Comparison of ENCODE assay signal across 7 cellular contexts in genomic region chr13:30696278-30697176, GRCh38. TPM values are rescaled to one million over a fixed set of nuclear protein-coding genes. Genes with fewer than 3 reads are reported as not detected.
A peak's percentile ranks its signal among the peaks of the same experiment; 100 is the strongest.
DNase-seq lines count a peak whose midpoint lies in the region; ATAC-seq and TF ChIP-seq lines count a peak whose summit lies in the region.

No MANE protein-coding gene starts in this region.

- no peaks in the 10 kb centered on the region for H4K20me1 ChIP-seq in GM23248 (ENCODE audit: insufficient read depth)

- H3K4me2 ChIP-seq in GM23248 (ENCODE audit: unreplicated experiment), result no peak overlapping the region

- 0 out of 2 replicates have a peak, but pooled peaks cover 5% of the 10 kb centered on the region for H3F3A ChIP-seq in GM23248 (ENCODE audit: insufficient read depth)

- no peak for TF ChIP-seq POLR2A in spleen (IDR thresholded peaks at IDR 0.05)

- no peak overlapping the region for H3K9ac ChIP-seq in GM23248

- H3K27me3 ChIP-seq in GM23248 (replicated peaks; ENCODE audit: insufficient read depth) (no peaks in the 10 kb centered on the region), spleen (replicated peaks in 1 of 7) (no peaks in the 10 kb centered on the region)

- H2AFZ ChIP-seq in GM23248, result peak overlapping the region; percentile 69; the same call in 1 of the 2 replicates

- H3K79me2 ChIP-seq in GM23248 (ENCODE audit: insufficient read depth), result no peaks in the 10 kb centered on the region

- ATAC-seq in Right ventricle myocardium superior (ENCODE audit: poor library complexity), result peak; percentile 86

- whole genome bisulfite sequencing in GM23248 (ENCODE audit: low coverage in 1 of 2, low lambda C conversion rate in 2 of 2, missing lambda C conversion rate in 2 of 2), 2 experiments, result 46 to 48% methylated on average over 11 of the region's 11 CpGs
- WGBS in spleen, 5 donors, result 15 to 26% (median 17%) methylated on average over 11 of the region's 11 CpGs

- DNase-seq in GM23248 (peak; percentile 47), RPMI8226 (peak; percentile 77), Right ventricle myocardium superior (peak; percentile 69), spleen (peak; percentile 80), D341Med (ENCODE audit: low spot score) (no peak)
- no peak for DNase-seq in stimulated activated CD4-positive, alpha-beta T cell treated with anti-CD3 and anti-CD28 coated beads, Interleukin-12 subunit alpha, Interleukin-12 subunit beta, amount 100 ng/mL, for 4 hours
- DNase-seq in central memory CD4-positive, alpha-beta T cell, result no peak

- H3K4me3 ChIP-seq in GM23248 (no peak overlapping the region), spleen (peak overlapping the region in 1 of 8 donors; percentile 4)

- H3K9me3 ChIP-seq in GM23248 (ENCODE audit: low read depth) (no peaks in the 10 kb centered on the region), spleen (no peaks in the 10 kb centered on the region)

- H3K9me2 ChIP-seq in GM23248 (ENCODE audit: insufficient read depth), result no peaks in the 10 kb centered on the region

- in situ Hi-C loops in GM23248 (cut with MboI), result no loop called here

- H3K27ac ChIP-seq in GM23248 (no peak overlapping the region), spleen (peak overlapping the region in 7 of 8 donors; percentile 26 to 81 (median 64))

- no peaks in the 10 kb centered on the region for H3K36me3 ChIP-seq in GM23248 (ENCODE audit: low read depth)
- no peaks in the 10 kb centered on the region for H3K36me3 ChIP-seq in spleen

- intact Hi-C loops in Right ventricle myocardium superior (cut with DNase I), result no loop called here
- intact Hi-C loops in spleen (cut with DNase I; ENCODE audit: low total_unique reads), result no loop called here

- no peak for TF ChIP-seq CTCF in spleen (IDR thresholded peaks at IDR 0.05 in 8 of 11, conservative IDR thresholded peaks at IDR 0.05 in 3 of 11)

- H3K4me1 ChIP-seq in GM23248 (ENCODE audit: insufficient read depth), result peaks cover 12% of the 10 kb centered on the region
- peaks cover 20 to 54% (median 27%) of the 10 kb centered on the region in 6 donors for H3K4me1 ChIP-seq in spleen

RNA-seq across cellular contexts. Expression of gene ALOX5AP, which starts 38.8 kb away (rescaled TPM):
- not detected in 2 replicates for total RNA-seq in GM23248 (2014; rRNA removed; shearing (Covaris generic))
- 0.49 and 0.58 TPM in 2 replicates for polyA plus RNA-seq in GM23248 (2016; fragmentation: Nextera tagmentation; extraction: Ambion mirVana)
- 8.4 TPM for total RNA-seq in Right ventricle myocardium superior
- 100 to 1,000 TPM in 4 of 7 donors, 10 to 100 TPM in 3; 43.7 to 268 (median 106) TPM for total RNA-seq in spleen
- 10 to 100 TPM; 36.8 to 58.5 (median 44.1) TPM for polyA plus RNA-seq in spleen

Comparison
In these comparisons a context has a peak if more than half of its experiments do, and no peak if none do; other contexts are left out.
1. DNase-seq: peak in GM23248 (single experiment), RPMI8226 (single experiment), Right ventricle myocardium superior (single experiment) and spleen (single experiment); none in stimulated activated CD4-positive, alpha-beta T cell treated with anti-CD3 and anti-CD28 coated beads, Interleukin-12 subunit alpha, Interleukin-12 subunit beta, amount 100 ng/mL, for 4 hours (single experiment), central memory CD4-positive, alpha-beta T cell (single experiment) and D341Med (single experiment).